ENCODE assay signal across 22 cellular contexts in the genomic region with DNA sequence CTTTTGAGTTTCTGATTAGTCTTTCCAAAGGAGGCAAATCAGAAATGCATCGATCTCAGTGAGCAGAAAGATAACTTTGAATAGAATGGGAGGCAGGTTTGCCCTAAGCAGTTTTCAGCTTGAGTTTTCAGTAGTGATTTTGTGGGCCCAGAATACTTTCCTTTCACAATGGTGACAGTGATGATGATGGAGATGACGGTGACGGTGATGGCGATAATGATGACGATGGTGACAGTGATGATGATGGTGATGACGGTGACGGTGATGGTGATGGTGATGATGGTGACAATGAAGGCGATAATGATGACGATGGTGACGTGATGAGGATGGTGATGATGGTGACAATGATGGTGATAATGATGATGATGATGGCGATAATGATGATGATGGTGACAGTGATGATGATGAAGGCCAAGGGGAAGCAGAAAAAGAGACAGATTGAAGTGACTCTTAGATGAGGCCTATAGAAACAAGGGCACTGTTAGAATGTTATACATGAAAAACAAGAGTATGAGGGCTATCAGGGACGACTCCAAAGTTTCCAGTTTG.
"Had no signal": no experiment of that assay in that cellular context is flagged by ENCODE, and none has a peak within 500 bp of the region (broad histone marks: within the 10 kb centered on the region; RNA-seq: fewer than 3 reads in every experiment).

No MANE protein-coding gene starts in this region.

- H3K4me3 ChIP-seq: body of pancreas, heart left ventricle, sigmoid colon, smooth muscle cell, upper lobe of right lung had no signal

- H3K36me3 ChIP-seq: heart left ventricle, sigmoid colon, upper lobe of right lung had no signal

- H3K4me1 ChIP-seq: body of pancreas, heart left ventricle, sigmoid colon, upper lobe of right lung had no signal

- H3K36me3 Mint-ChIP-seq: activated naive CD4-positive, alpha-beta T cell treated with anti-CD3 and anti-CD28 coated beads, Interleukin-2, amount 50 U/mL, for 24 hours; naive thymus-derived CD4-positive, alpha-beta T cell; T-cell had no signal

- H3K4me1 Mint-ChIP-seq: activated CD4-positive, alpha-beta T cell treated with anti-CD3 and anti-CD28 coated beads, Interleukin-2, amount 10 ng/mL, durations not matched to agents 24 days and 14 days; activated naive CD4-positive, alpha-beta T cell treated with anti-CD3 and anti-CD28 coated beads, Interleukin-2, amount 50 U/mL, for 24 hours; naive thymus-derived CD4-positive, alpha-beta T cell; T-cell had no signal

- H3K27ac ChIP-seq: body of pancreas, heart left ventricle, sigmoid colon, upper lobe of right lung, VCaP had no signal

- DNase-seq: activated CD4-positive, alpha-beta T cell treated with anti-CD3 and anti-CD28 coated beads, Interleukin-2, amount 10 ng/mL, durations not matched to agents 24 days and 14 days; activated gamma-delta T cell treated with Interleukin-2 at 50 U/mL for 16 hours; activated T-cell treated with anti-CD3 and anti-CD28 coated beads, Interleukin-2, amount 50 U/mL, for 1 hour; body of pancreas; effector CD8-positive, alpha-beta T cell; heart left ventricle; left colon; naive thymus-derived CD4-positive, alpha-beta T cell; retina; sigmoid colon; stimulated activated CD4-positive, alpha-beta T cell treated with anti-CD3 and anti-CD28 coated beads, Interleukin-15, amount 100 ng/mL, for 24 hours; stimulated activated naive CD4-positive, alpha-beta T cell; T-cell; upper lobe of right lung had no signal

- H3K27me3 Mint-ChIP-seq: activated CD4-positive, alpha-beta T cell treated with anti-CD3 and anti-CD28 coated beads, Interleukin-2, amount 10 ng/mL, durations not matched to agents 24 days and 14 days; dendritic cell treated with granulocyte-macrophage colony-stimulating factor and Interleukin-4, amounts not matched to agents 40 ng/mL and 50 ng/mL, for 4 days had no signal

- ATAC-seq: activated CD4-positive, CD25-positive, alpha-beta regulatory T cell treated with anti-CD3 and anti-CD28 coated beads, Interleukin-2, amount 50 U/mL, for 24 hours; body of pancreas; heart left ventricle; left colon; naive thymus-derived CD4-positive, alpha-beta T cell; T-cell; upper lobe of right lung had no signal

- H3K27ac Mint-ChIP-seq: activated CD4-positive, alpha-beta T cell treated with anti-CD3 and anti-CD28 coated beads, Interleukin-2, amount 10 ng/mL, durations not matched to agents 24 days and 14 days; activated naive CD4-positive, alpha-beta T cell treated with anti-CD3 and anti-CD28 coated beads, Interleukin-2, amount 50 U/mL, for 24 hours; dendritic cell treated with granulocyte-macrophage colony-stimulating factor and Interleukin-4, amounts not matched to agents 40 ng/mL and 50 ng/mL, for 4 days; naive thymus-derived CD4-positive, alpha-beta T cell; progenitor cell of endocrine pancreas; T-cell; T-helper 2 cell treated with Interferon-gamma antibody and Interleukin-4, amounts not matched to agents 5 μg/mL and 100 μg/mL, for 36 hours had no signal

- H3K4me3 Mint-ChIP-seq: activated CD4-positive, alpha-beta T cell treated with anti-CD3 and anti-CD28 coated beads, Interleukin-2, amount 10 ng/mL, durations not matched to agents 24 days and 14 days; activated naive CD4-positive, alpha-beta T cell treated with anti-CD3 and anti-CD28 coated beads, Interleukin-2, amount 50 U/mL, for 24 hours; dendritic cell treated with granulocyte-macrophage colony-stimulating factor and Interleukin-4, amounts not matched to agents 40 ng/mL and 50 ng/mL, for 4 days; naive thymus-derived CD4-positive, alpha-beta T cell; T-cell; T-helper 2 cell treated with Interferon-gamma antibody and Interleukin-4, amounts not matched to agents 5 μg/mL and 100 μg/mL, for 36 hours had no signal

- FAIRE-seq: keratinocyte had no signal

- H3K27me3 ChIP-seq: sigmoid colon, upper lobe of right lung had no signal

- H3K9me3 Mint-ChIP-seq: activated CD4-positive, alpha-beta T cell treated with anti-CD3 and anti-CD28 coated beads, Interleukin-2, amount 10 ng/mL, durations not matched to agents 24 days and 14 days; activated naive CD4-positive, alpha-beta T cell treated with anti-CD3 and anti-CD28 coated beads, Interleukin-2, amount 50 U/mL, for 24 hours; dendritic cell treated with granulocyte-macrophage colony-stimulating factor and Interleukin-4, amounts not matched to agents 40 ng/mL and 50 ng/mL, for 4 days; naive thymus-derived CD4-positive, alpha-beta T cell; T-cell; T-helper 2 cell treated with Interferon-gamma antibody and Interleukin-4, amounts not matched to agents 5 μg/mL and 100 μg/mL, for 36 hours had no signal

- H3K9me3 ChIP-seq: body of pancreas, heart left ventricle, sigmoid colon, upper lobe of right lung had no signal
